In genomic region chr5:127235136-127235535, GRCh38 we compare ENCODE assay signal across 20 cellular contexts. TPM values are rescaled to one million over a fixed set of nuclear protein-coding genes. Genes with fewer than 3 reads are reported as not detected.
DNase-seq lines count a peak whose midpoint lies in the region; FAIRE-seq and TF ChIP-seq lines count a peak whose summit lies in the region.
"Had no signal": no experiment of that assay in that cellular context is flagged by ENCODE, and none has a peak within 500 bp of the region (broad histone marks: within the 10 kb centered on the region; RNA-seq: fewer than 3 reads in every experiment).

No MANE protein-coding gene starts in this region.

- POLR2A ChIA-PET in RWPE1 (lab: Yijun Ruan, JAX; ENCODE audit: low non-redundant PET), result no interaction called here

- CTCF ChIA-PET in RWPE1 (lab: Yijun Ruan, JAX), result interaction anchor here (0.5 to 0.6 kb wide), 2 partner anchors 97 to 195 kb away, joined by 3 to 5 read pairs; no protein-coding TSS in a partner anchor

- no peaks in the 10 kb centered on the region for H3K36me3 ChIP-seq in bronchial epithelial cell (ENCODE audit: control insufficient read depth, insufficient read depth, low read length)
- H3K36me3 ChIP-seq: BE2C had no signal

- TF ChIP-seq CTCF in RWPE1 (conservative IDR thresholded peaks at IDR 0.05; ENCODE audit: low read depth) (no peak), bronchial epithelial cell (IDR thresholded peaks at IDR 0.05; ENCODE audit: insufficient read depth, low read length, severe bottlenecking) (no peak)

- no peak for FAIRE-seq in bronchial epithelial cell (lab: Jason Lieb, UNC)
- FAIRE-seq: A204.1, HepG2 had no signal

- H3K27ac ChIP-seq in RWPE1, result no peak overlapping the region

- H3K27me3 ChIP-seq in bronchial epithelial cell (ENCODE audit: control insufficient read depth, insufficient read depth, low read length), result no peaks in the 10 kb centered on the region
- H3K27me3 ChIP-seq: BE2C had no signal

- DNase-seq in ELR (ENCODE audit: low read depth) (peak; percentile 4), RWPE1 (ENCODE audit: low spot score) (peak; percentile 30), bronchial epithelial cell (ENCODE audit: low read depth) (peak; percentile 44), iris pigment epithelial cell (ENCODE audit: low read depth) (peak; percentile 13), T-helper 1 cell (no peak), GM19240 (ENCODE audit: insufficient read length, low spot score) (no peak), DMS 273 (lab: John Stamatoyannopoulos, UW; ENCODE audit: unreplicated experiment) (no peak), HPDE6-E6E7 (ENCODE audit: extremely low spot score) (no peak)
- DNase-seq: ACHN; BE2C; C1 segment of cervical spinal cord; CD4-positive, CD25-positive, alpha-beta regulatory T cell; CD8-positive, alpha-beta memory T cell; COR-L47; GF-D8; GOT3; H7; HFFc6 had no signal

- no peak overlapping the region for H3K4me3 ChIP-seq in bronchial epithelial cell (ENCODE audit: low read depth, low read length)

RNA-seq across cellular contexts. Expression of gene MEGF10, which starts 55.5 kb away (rescaled TPM):
- 0.26 TPM in 1 of 2 replicates, not detected in the other for total RNA-seq in bronchial epithelial cell
- total RNA-seq: CD4-positive, CD25-positive, alpha-beta regulatory T cell; CD8-positive, alpha-beta memory T cell; HepG2; HFFc6 had no signal

Comparison
In these comparisons a context has a peak if more than half of its experiments do, and no peak if none do; other contexts are left out.
1. DNase-seq: peak in ELR (single experiment), RWPE1 (single experiment), bronchial epithelial cell (single experiment) and iris pigment epithelial cell (single experiment); none in T-helper 1 cell (0 of 5), GM19240 (single experiment), DMS 273 (single experiment) and HPDE6-E6E7 (single experiment).